Comparison of ENCODE assay signal across 8 cellular contexts in genomic region chr21:5117666-5118295, GRCh38.
DNase-seq lines count a peak whose midpoint lies in the region; ATAC-seq and TF ChIP-seq lines count a peak whose summit lies in the region.
"Not testable (repeated sequence)": the region's sequence is repeated elsewhere in the genome, so short reads cannot be mapped to it uniquely, and the experiment has no call there.

No MANE protein-coding gene starts in this region.

- not testable (repeated sequence) for H3K27me3 Mint-ChIP-seq in activated CD8-positive, alpha-beta T cell treated with anti-CD3 and anti-CD28 coated beads for 36 hours; activated naive CD8-positive, alpha-beta T cell treated with anti-CD3 and anti-CD28 coated beads, Interleukin-2, amount 50 U/mL, for 24 hours; memory B cell

- not testable (repeated sequence) for H3K9me3 ChIP-seq in BLaER1, Peyer's patch, heart left ventricle

- peak overlapping the region; percentile 67 for H3K4me2 ChIP-seq in BLaER1

- TF ChIP-seq CTCF in Peyer's patch (IDR thresholded peaks at IDR 0.05); activated CD8-positive, alpha-beta T cell treated with anti-CD3 and anti-CD28 coated beads for 36 hours (IDR thresholded peaks at IDR 0.05); heart left ventricle (IDR thresholded peaks at IDR 0.05): not testable (repeated sequence)

- H3K9ac ChIP-seq in BLaER1, result not testable (repeated sequence)

- peak overlapping the region; percentile 32 for H3K4me3 Mint-ChIP-seq in activated CD8-positive, alpha-beta T cell treated with anti-CD3 and anti-CD28 coated beads for 36 hours
- not testable (repeated sequence) for H3K4me3 Mint-ChIP-seq in activated naive CD8-positive, alpha-beta T cell treated with anti-CD3 and anti-CD28 coated beads, Interleukin-2, amount 50 U/mL, for 24 hours
- peak overlapping the region; percentile 17 for H3K4me3 Mint-ChIP-seq in memory B cell

- 43 to 69% (median 57%) methylated on average over 2 to 11 of the region's 17 CpGs for WGBS in heart left ventricle, 4 donors

- peak in 2 of 3 donors; percentile 75 to 79 for DNase-seq in Peyer's patch
- peak; percentile 35 for DNase-seq in activated CD8-positive, alpha-beta T cell treated with anti-CD3 and anti-CD28 coated beads for 36 hours
- not testable (repeated sequence) for DNase-seq in activated naive CD8-positive, alpha-beta T cell treated with anti-CD3 and anti-CD28 coated beads, Interleukin-2, amount 50 U/mL, for 24 hours
- DNase-seq in heart left ventricle, result peak in 3 of 5 donors; percentile 22 to 25 (median 22)
- DNase-seq in memory B cell (ENCODE audit: low spot score in 2 of 2), result peak in 1 of 2 donors; percentile 53
- DNase-seq in stimulated activated CD4-positive, alpha-beta T cell treated with anti-CD3 and anti-CD28 coated beads, Interleukin-15, amount 100 ng/mL, for 24 hours, result peak; percentile 26

- H3K36me3 Mint-ChIP-seq in activated CD8-positive, alpha-beta T cell treated with anti-CD3 and anti-CD28 coated beads for 36 hours (ENCODE audit: low read depth); activated naive CD8-positive, alpha-beta T cell treated with anti-CD3 and anti-CD28 coated beads, Interleukin-2, amount 50 U/mL, for 24 hours (ENCODE audit: low read depth); memory B cell: not testable (repeated sequence)

- CTCF ChIA-PET in activated CD8-positive, alpha-beta T cell treated with anti-CD3 and anti-CD28 coated beads for 36 hours (lab: Charles Lee), result not testable (repeated sequence)

- not testable (repeated sequence) for H3K4me1 Mint-ChIP-seq in activated CD8-positive, alpha-beta T cell treated with anti-CD3 and anti-CD28 coated beads for 36 hours (ENCODE audit: low read depth); activated naive CD8-positive, alpha-beta T cell treated with anti-CD3 and anti-CD28 coated beads, Interleukin-2, amount 50 U/mL, for 24 hours; memory B cell

- not testable (repeated sequence) for H4K20me1 ChIP-seq in BLaER1

- H3K36me3 ChIP-seq in BLaER1, Peyer's patch, heart left ventricle: not testable (repeated sequence)

- H3K27ac Mint-ChIP-seq in activated CD8-positive, alpha-beta T cell treated with anti-CD3 and anti-CD28 coated beads for 36 hours, result peak overlapping the region; percentile 77
- H3K27ac Mint-ChIP-seq in activated naive CD8-positive, alpha-beta T cell treated with anti-CD3 and anti-CD28 coated beads, Interleukin-2, amount 50 U/mL, for 24 hours, result not testable (repeated sequence)
- peak overlapping the region; percentile 38 for H3K27ac Mint-ChIP-seq in memory B cell

- H3K27me3 ChIP-seq in BLaER1, Peyer's patch, heart left ventricle: not testable (repeated sequence)

- not testable (repeated sequence) for TF ChIP-seq POLR2A in Peyer's patch (IDR thresholded peaks at IDR 0.05); heart left ventricle (IDR thresholded peaks at IDR 0.05)

- peak overlapping the region; percentile 69 for H3K27ac ChIP-seq in BLaER1
- H3K27ac ChIP-seq in Peyer's patch, result peak overlapping the region in 1 of 4 donors; percentile 77
- not testable (repeated sequence) for H3K27ac ChIP-seq in heart left ventricle

- peaks cover 17% of the 10 kb centered on the region for H3K4me1 ChIP-seq in BLaER1
- not testable (repeated sequence) for H3K4me1 ChIP-seq in Peyer's patch, heart left ventricle

- ATAC-seq in GM21528 (IDR thresholded peaks at IDR 0.05; ENCODE audit: low FRiP score, unreplicated experiment), result peak; percentile 3
- ATAC-seq in activated CD8-positive, alpha-beta T cell treated with anti-CD3 and anti-CD28 coated beads for 36 hours, result not testable (repeated sequence)
- peak; percentile 5 for ATAC-seq in activated naive CD8-positive, alpha-beta T cell treated with anti-CD3 and anti-CD28 coated beads, Interleukin-2, amount 50 U/mL, for 24 hours
- ATAC-seq in heart left ventricle, result peak in 2 of 4 donors; percentile 4 to 8
- peak; percentile 20 for ATAC-seq in memory B cell (ENCODE audit: low read depth)

- POLR2A ChIA-PET in activated CD8-positive, alpha-beta T cell treated with anti-CD3 and anti-CD28 coated beads for 36 hours (lab: Charles Lee), result not testable (repeated sequence)

- not testable (repeated sequence) for H3K4me3 ChIP-seq in BLaER1, Peyer's patch, heart left ventricle

- intact Hi-C loops in activated CD8-positive, alpha-beta T cell treated with anti-CD3 and anti-CD28 coated beads for 36 hours (cut with micrococcal nuclease); heart left ventricle (cut with DNase I): not testable (repeated sequence)

- not testable (repeated sequence) for H3K9me3 Mint-ChIP-seq in activated CD8-positive, alpha-beta T cell treated with anti-CD3 and anti-CD28 coated beads for 36 hours; activated naive CD8-positive, alpha-beta T cell treated with anti-CD3 and anti-CD28 coated beads, Interleukin-2, amount 50 U/mL, for 24 hours; memory B cell
